In the genomic region with DNA sequence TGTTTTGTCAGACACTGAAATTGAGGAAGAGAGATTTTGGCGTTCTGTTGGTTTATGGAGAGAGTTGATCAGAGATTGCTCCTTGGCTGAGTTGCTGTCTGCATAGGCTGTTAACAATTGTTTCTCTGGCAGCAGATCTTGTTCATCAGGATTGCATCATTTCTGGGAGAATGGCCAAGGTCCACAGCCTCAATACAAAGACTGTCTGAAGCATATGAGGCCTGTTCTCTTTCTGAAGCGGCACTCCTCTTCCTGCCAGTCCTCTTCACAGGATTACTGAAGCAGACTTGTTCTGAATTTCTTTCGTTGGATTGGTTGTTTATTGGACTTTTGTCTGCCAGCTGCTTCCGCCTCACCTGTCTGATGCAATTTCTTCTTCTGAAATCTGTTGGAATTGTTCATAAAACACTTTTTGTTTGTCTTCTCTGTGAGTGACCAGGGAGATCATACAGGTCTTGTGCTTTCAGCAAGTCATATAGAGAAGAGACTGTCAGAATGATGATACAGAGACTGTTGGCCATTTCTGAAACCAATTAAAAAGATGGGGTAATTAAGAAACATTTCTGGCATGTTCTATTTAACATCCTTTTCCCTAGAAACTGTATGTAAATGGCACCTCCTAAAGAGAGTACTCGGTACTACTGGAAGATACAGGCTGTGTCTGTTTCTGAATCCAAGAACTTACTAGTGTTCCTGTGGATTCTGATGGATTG, we compare ENCODE assay signal across 1 cellular context.
A peak's percentile ranks its signal among the peaks of the same experiment; 100 is the strongest.
TF ChIP-seq lines count a peak whose summit lies in the region.

No MANE protein-coding gene starts in this region.

TF ChIP-seq in K562, 482 proteins besides CTCF, POLR2A, EP300 and RAD21 (continued from another document and continues in another):
- TF ChIP-seq, protein P1, sequence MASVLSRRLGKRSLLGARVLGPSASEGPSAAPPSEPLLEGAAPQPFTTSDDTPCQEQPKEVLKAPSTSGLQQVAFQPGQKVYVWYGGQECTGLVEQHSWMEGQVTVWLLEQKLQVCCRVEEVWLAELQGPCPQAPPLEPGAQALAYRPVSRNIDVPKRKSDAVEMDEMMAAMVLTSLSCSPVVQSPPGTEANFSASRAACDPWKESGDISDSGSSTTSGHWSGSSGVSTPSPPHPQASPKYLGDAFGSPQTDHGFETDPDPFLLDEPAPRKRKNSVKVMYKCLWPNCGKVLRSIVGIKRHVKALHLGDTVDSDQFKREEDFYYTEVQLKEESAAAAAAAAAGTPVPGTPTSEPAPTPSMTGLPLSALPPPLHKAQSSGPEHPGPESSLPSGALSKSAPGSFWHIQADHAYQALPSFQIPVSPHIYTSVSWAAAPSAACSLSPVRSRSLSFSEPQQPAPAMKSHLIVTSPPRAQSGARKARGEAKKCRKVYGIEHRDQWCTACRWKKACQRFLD (CRISPR knock-in tag; IDR thresholded peaks at IDR 0.05) = peak; percentile 72; the same call in 1 of the 2 replicates
- TF ChIP-seq, protein P2, sequence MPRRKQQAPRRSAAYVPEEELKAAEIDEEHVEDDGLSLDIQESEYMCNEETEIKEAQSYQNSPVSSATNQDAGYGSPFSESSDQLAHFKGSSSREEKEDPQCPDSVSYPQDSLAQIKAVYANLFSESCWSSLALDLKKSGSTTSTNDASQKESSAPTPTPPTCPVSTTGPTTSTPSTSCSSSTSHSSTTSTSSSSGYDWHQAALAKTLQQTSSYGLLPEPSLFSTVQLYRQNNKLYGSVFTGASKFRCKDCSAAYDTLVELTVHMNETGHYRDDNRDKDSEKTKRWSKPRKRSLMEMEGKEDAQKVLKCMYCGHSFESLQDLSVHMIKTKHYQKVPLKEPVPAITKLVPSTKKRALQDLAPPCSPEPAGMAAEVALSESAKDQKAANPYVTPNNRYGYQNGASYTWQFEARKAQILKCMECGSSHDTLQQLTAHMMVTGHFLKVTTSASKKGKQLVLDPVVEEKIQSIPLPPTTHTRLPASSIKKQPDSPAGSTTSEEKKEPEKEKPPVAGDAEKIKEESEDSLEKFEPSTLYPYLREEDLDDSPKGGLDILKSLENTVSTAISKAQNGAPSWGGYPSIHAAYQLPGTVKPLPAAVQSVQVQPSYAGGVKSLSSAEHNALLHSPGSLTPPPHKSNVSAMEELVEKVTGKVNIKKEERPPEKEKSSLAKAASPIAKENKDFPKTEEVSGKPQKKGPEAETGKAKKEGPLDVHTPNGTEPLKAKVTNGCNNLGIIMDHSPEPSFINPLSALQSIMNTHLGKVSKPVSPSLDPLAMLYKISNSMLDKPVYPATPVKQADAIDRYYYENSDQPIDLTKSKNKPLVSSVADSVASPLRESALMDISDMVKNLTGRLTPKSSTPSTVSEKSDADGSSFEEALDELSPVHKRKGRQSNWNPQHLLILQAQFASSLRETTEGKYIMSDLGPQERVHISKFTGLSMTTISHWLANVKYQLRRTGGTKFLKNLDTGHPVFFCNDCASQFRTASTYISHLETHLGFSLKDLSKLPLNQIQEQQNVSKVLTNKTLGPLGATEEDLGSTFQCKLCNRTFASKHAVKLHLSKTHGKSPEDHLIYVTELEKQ (CRISPR knock-in tag; IDR thresholded peaks at IDR 0.05) = no peak
- TF ChIP-seq ESRRB (CRISPR knock-in tag; IDR thresholded peaks at IDR 0.05; ENCODE audit: borderline replicate concordance) = no peak
- no peak for TF ChIP-seq RBM25 (IDR thresholded peaks at IDR 0.05; ENCODE audit: low read depth, low read length, severe bottlenecking)
- no peak for TF ChIP-seq ZBTB7A (IDR thresholded peaks at IDR 0.05; ENCODE audit: borderline replicate concordance, control insufficient read depth, low read depth, low read length)
- no peak for TF ChIP-seq PRPF4 (IDR thresholded peaks at IDR 0.05; ENCODE audit: insufficient read depth, low read depth, low read length, poor library complexity, severe bottlenecking)
- peak; percentile 77 for TF ChIP-seq HDAC2 (IDR thresholded peaks at IDR 0.05)
- TF ChIP-seq MTF1 (CRISPR knock-in tag; IDR thresholded peaks at IDR 0.05; ENCODE audit: borderline replicate concordance) = no peak
- TF ChIP-seq XRCC3 (IDR thresholded peaks at IDR 0.05) = no peak
- no peak for TF ChIP-seq ZNF707 (CRISPR knock-in tag; conservative IDR thresholded peaks at IDR 0.05)
- no peak for TF ChIP-seq SIRT6 (IDR thresholded peaks at IDR 0.05; ENCODE audit: low read depth, low read length)
- TF ChIP-seq, protein P3, sequence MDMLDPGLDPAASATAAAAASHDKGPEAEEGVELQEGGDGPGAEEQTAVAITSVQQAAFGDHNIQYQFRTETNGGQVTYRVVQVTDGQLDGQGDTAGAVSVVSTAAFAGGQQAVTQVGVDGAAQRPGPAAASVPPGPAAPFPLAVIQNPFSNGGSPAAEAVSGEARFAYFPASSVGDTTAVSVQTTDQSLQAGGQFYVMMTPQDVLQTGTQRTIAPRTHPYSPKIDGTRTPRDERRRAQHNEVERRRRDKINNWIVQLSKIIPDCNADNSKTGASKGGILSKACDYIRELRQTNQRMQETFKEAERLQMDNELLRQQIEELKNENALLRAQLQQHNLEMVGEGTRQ (CRISPR knock-in tag; IDR thresholded peaks at IDR 0.05) = no peak
- TF ChIP-seq STAG1 (CRISPR knock-in tag; IDR thresholded peaks at IDR 0.05; ENCODE audit: borderline replicate concordance) = no peak
- no peak for TF ChIP-seq KDM5B (IDR thresholded peaks at IDR 0.05; ENCODE audit: insufficient replicate concordance, low read depth, low read length)
- TF ChIP-seq, protein P4, sequence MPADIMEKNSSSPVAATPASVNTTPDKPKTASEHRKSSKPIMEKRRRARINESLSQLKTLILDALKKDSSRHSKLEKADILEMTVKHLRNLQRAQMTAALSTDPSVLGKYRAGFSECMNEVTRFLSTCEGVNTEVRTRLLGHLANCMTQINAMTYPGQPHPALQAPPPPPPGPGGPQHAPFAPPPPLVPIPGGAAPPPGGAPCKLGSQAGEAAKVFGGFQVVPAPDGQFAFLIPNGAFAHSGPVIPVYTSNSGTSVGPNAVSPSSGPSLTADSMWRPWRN (IDR thresholded peaks at IDR 0.05; ENCODE audit: low read depth) = no peak
- TF ChIP-seq, protein P5, sequence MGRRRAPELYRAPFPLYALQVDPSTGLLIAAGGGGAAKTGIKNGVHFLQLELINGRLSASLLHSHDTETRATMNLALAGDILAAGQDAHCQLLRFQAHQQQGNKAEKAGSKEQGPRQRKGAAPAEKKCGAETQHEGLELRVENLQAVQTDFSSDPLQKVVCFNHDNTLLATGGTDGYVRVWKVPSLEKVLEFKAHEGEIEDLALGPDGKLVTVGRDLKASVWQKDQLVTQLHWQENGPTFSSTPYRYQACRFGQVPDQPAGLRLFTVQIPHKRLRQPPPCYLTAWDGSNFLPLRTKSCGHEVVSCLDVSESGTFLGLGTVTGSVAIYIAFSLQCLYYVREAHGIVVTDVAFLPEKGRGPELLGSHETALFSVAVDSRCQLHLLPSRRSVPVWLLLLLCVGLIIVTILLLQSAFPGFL (CRISPR knock-in tag; IDR thresholded peaks at IDR 0.05) = no peak
- TF ChIP-seq E2F3 (CRISPR knock-in tag; IDR thresholded peaks at IDR 0.05) = no peak
- TF ChIP-seq, protein P6, sequence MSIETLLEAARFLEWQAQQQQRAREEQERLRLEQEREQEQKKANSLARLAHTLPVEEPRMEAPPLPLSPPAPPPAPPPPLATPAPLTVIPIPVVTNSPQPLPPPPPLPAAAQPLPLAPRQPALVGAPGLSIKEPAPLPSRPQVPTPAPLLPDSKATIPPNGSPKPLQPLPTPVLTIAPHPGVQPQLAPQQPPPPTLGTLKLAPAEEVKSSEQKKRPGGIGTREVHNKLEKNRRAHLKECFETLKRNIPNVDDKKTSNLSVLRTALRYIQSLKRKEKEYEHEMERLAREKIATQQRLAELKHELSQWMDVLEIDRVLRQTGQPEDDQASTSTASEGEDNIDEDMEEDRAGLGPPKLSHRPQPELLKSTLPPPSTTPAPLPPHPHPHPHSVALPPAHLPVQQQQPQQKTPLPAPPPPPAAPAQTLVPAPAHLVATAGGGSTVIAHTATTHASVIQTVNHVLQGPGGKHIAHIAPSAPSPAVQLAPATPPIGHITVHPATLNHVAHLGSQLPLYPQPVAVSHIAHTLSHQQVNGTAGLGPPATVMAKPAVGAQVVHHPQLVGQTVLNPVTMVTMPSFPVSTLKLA (conservative IDR thresholded peaks at IDR 0.05) = peak; percentile 36 to 74; a peak in 2 of 4 replicates
- peak; percentile 82 for TF ChIP-seq ARID1B (IDR thresholded peaks at IDR 0.05)
- peak in 1 of 2 experiments; percentile 19; a peak in 1 of 4 replicates for TF ChIP-seq FOXK2 (conservative IDR thresholded peaks at IDR 0.05 in 1 of 2, IDR thresholded peaks at IDR 0.05 in 1 of 2; ENCODE audit: low read depth in 2 of 2)
- no peak for TF ChIP-seq TFAM (CRISPR knock-in tag; conservative IDR thresholded peaks at IDR 0.05)
- TF ChIP-seq, protein P7, sequence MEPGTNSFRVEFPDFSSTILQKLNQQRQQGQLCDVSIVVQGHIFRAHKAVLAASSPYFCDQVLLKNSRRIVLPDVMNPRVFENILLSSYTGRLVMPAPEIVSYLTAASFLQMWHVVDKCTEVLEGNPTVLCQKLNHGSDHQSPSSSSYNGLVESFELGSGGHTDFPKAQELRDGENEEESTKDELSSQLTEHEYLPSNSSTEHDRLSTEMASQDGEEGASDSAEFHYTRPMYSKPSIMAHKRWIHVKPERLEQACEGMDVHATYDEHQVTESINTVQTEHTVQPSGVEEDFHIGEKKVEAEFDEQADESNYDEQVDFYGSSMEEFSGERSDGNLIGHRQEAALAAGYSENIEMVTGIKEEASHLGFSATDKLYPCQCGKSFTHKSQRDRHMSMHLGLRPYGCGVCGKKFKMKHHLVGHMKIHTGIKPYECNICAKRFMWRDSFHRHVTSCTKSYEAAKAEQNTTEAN (CRISPR knock-in tag; IDR thresholded peaks at IDR 0.05) = no peak
- no peak for TF ChIP-seq KDM4B (IDR thresholded peaks at IDR 0.05; ENCODE audit: borderline replicate concordance in 2 of 2, low read depth in 1 of 2)
- TF ChIP-seq, protein P8, sequence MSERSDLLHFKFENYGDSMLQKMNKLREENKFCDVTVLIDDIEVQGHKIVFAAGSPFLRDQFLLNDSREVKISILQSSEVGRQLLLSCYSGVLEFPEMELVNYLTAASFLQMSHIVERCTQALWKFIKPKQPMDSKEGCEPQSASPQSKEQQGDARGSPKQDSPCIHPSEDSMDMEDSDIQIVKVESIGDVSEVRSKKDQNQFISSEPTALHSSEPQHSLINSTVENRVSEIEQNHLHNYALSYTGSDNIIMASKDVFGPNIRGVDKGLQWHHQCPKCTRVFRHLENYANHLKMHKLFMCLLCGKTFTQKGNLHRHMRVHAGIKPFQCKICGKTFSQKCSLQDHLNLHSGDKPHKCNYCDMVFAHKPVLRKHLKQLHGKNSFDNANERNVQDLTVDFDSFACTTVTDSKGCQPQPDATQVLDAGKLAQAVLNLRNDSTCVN (CRISPR knock-in tag; IDR thresholded peaks at IDR 0.05) = no peak
- TF ChIP-seq, protein P9, sequence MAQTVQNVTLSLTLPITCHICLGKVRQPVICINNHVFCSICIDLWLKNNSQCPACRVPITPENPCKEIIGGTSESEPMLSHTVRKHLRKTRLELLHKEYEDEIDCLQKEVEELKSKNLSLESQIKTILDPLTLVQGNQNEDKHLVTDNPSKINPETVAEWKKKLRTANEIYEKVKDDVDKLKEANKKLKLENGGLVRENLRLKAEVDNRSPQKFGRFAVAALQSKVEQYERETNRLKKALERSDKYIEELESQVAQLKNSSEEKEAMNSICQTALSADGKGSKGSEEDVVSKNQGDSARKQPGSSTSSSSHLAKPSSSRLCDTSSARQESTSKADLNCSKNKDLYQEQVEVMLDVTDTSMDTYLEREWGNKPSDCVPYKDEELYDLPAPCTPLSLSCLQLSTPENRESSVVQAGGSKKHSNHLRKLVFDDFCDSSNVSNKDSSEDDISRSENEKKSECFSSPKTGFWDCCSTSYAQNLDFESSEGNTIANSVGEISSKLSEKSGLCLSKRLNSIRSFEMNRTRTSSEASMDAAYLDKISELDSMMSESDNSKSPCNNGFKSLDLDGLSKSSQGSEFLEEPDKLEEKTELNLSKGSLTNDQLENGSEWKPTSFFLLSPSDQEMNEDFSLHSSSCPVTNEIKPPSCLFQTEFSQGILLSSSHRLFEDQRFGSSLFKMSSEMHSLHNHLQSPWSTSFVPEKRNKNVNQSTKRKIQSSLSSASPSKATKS (CRISPR knock-in tag; IDR thresholded peaks at IDR 0.05) = no peak
- peak; percentile 69; the same call in 1 of the 2 replicates for TF ChIP-seq L3MBTL2 (IDR thresholded peaks at IDR 0.05)
- no peak for TF ChIP-seq KAT7 (CRISPR knock-in tag; IDR thresholded peaks at IDR 0.05; ENCODE audit: borderline replicate concordance)
- peak in 1 of 2 experiments; percentile 32; a peak in 1 of 3 replicates for TF ChIP-seq CBX3 (IDR thresholded peaks at IDR 0.05; ENCODE audit: borderline replicate concordance in 1 of 2, low read length in 2 of 2)
- TF ChIP-seq, protein P10, sequence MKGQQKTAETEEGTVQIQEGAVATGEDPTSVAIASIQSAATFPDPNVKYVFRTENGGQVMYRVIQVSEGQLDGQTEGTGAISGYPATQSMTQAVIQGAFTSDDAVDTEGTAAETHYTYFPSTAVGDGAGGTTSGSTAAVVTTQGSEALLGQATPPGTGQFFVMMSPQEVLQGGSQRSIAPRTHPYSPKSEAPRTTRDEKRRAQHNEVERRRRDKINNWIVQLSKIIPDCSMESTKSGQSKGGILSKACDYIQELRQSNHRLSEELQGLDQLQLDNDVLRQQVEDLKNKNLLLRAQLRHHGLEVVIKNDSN (CRISPR knock-in tag; IDR thresholded peaks at IDR 0.05) = no peak
- TF ChIP-seq ZNF75A (CRISPR knock-in tag; IDR thresholded peaks at IDR 0.05) = no peak
- TF ChIP-seq, protein P11, sequence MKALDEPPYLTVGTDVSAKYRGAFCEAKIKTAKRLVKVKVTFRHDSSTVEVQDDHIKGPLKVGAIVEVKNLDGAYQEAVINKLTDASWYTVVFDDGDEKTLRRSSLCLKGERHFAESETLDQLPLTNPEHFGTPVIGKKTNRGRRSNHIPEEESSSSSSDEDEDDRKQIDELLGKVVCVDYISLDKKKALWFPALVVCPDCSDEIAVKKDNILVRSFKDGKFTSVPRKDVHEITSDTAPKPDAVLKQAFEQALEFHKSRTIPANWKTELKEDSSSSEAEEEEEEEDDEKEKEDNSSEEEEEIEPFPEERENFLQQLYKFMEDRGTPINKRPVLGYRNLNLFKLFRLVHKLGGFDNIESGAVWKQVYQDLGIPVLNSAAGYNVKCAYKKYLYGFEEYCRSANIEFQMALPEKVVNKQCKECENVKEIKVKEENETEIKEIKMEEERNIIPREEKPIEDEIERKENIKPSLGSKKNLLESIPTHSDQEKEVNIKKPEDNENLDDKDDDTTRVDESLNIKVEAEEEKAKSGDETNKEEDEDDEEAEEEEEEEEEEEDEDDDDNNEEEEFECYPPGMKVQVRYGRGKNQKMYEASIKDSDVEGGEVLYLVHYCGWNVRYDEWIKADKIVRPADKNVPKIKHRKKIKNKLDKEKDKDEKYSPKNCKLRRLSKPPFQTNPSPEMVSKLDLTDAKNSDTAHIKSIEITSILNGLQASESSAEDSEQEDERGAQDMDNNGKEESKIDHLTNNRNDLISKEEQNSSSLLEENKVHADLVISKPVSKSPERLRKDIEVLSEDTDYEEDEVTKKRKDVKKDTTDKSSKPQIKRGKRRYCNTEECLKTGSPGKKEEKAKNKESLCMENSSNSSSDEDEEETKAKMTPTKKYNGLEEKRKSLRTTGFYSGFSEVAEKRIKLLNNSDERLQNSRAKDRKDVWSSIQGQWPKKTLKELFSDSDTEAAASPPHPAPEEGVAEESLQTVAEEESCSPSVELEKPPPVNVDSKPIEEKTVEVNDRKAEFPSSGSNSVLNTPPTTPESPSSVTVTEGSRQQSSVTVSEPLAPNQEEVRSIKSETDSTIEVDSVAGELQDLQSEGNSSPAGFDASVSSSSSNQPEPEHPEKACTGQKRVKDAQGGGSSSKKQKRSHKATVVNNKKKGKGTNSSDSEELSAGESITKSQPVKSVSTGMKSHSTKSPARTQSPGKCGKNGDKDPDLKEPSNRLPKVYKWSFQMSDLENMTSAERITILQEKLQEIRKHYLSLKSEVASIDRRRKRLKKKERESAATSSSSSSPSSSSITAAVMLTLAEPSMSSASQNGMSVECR (CRISPR knock-in tag; IDR thresholded peaks at IDR 0.05) = no peak
- TF ChIP-seq ZNF77 (CRISPR knock-in tag; IDR thresholded peaks at IDR 0.05) = no peak
